Comparison of ENCODE assay signal across 29 cellular contexts in genomic region chr3:24472358-24472757, GRCh38. TPM values are rescaled to one million over a fixed set of nuclear protein-coding genes. Genes with fewer than 3 reads are reported as not detected.
A peak's percentile ranks its signal among the peaks of the same experiment; 100 is the strongest.
DNase-seq lines count a peak whose midpoint lies in the region; TF ChIP-seq lines count a peak whose summit lies in the region.
"Had no signal": no experiment of that assay in that cellular context is flagged by ENCODE, and none has a peak within 500 bp of the region (broad histone marks: within the 10 kb centered on the region; RNA-seq: fewer than 3 reads in every experiment).

No MANE protein-coding gene starts in this region.

- H4K20me1 ChIP-seq in mammary epithelial cell (ENCODE audit: insufficient read depth, low read length) (no peaks in the 10 kb centered on the region), smooth muscle cell (ENCODE audit: low read depth) (peaks cover 7% of the 10 kb centered on the region)

- CTCF ChIA-PET in mammary epithelial cell (lab: Charles Lee; ENCODE audit: low non-redundant PET): no interaction called here

- H3F3A ChIP-seq in smooth muscle cell (ENCODE audit: low read depth): no peaks in the 10 kb centered on the region

- no peak overlapping the region for H3K27ac ChIP-seq in mammary epithelial cell (ENCODE audit: insufficient read depth, low read depth, low read length)
- peak overlapping the region; percentile 36 for H3K27ac ChIP-seq in smooth muscle cell (ENCODE audit: low read depth)
- H3K27ac ChIP-seq: C4-2B, cardiac muscle cell, PC-9, upper lobe of right lung had no signal

- BruUV-seq in mammary epithelial cell (replicated peaks; lab: Mats Ljungman, UMichigan): no TSS peak

- H3K4me3 ChIP-seq in mammary epithelial cell (replicated peaks in 1 of 3; ENCODE audit: insufficient read depth in 1 of 3, low read depth in 2 of 3, low read length in 3 of 3) (no peak overlapping the region), smooth muscle cell (no peak overlapping the region)
- H3K4me3 ChIP-seq: cardiac muscle cell, PC-9, upper lobe of right lung had no signal

- WGBS in mammary epithelial cell (ENCODE audit: low coverage, missing lambda C conversion rate): 9% methylated on average over 1 of the region's 1 CpG
- WGBS in smooth muscle cell (ENCODE audit: low lambda C conversion rate): 81% methylated on average over 1 of the region's 1 CpG

- H3K79me2 ChIP-seq in mammary epithelial cell (ENCODE audit: insufficient read depth, low read length) (no peaks in the 10 kb centered on the region), smooth muscle cell (ENCODE audit: low read depth) (peaks cover 7% of the 10 kb centered on the region)

- intact Hi-C loops in mammary epithelial cell (cut with micrococcal nuclease): no loop called here

- H3K9me3 ChIP-seq in mammary epithelial cell (replicated peaks; ENCODE audit: insufficient read depth, low read length): no peaks in the 10 kb centered on the region
- H3K9me3 ChIP-seq in smooth muscle cell (replicated peaks; ENCODE audit: low read depth): no peaks in the 10 kb centered on the region
- H3K9me3 ChIP-seq: upper lobe of right lung had no signal

- H3K4me1 ChIP-seq in mammary epithelial cell (ENCODE audit: insufficient read depth, low read length) (peaks cover 21% of the 10 kb centered on the region), smooth muscle cell (ENCODE audit: low read depth) (peaks cover 11% of the 10 kb centered on the region)
- H3K4me1 ChIP-seq: upper lobe of right lung had no signal

- H3K36me3 ChIP-seq in mammary epithelial cell (ENCODE audit: insufficient read depth, low read length): no peaks in the 10 kb centered on the region
- H3K36me3 ChIP-seq in smooth muscle cell (ENCODE audit: low read depth): no peaks in the 10 kb centered on the region
- H3K36me3 ChIP-seq: cardiac muscle cell, upper lobe of right lung had no signal

- DNase-seq in M059J (ENCODE audit: low read depth) (peak; percentile 78), mammary epithelial cell (peak; percentile 97), iris pigment epithelial cell (ENCODE audit: low read depth) (peak; percentile 43), smooth muscle cell (lab: John Stamatoyannopoulos, UW; ENCODE audit: unreplicated experiment) (no peak), HuH-7.5 (ENCODE audit: low spot score) (no peak)
- no peak for DNase-seq in activated naive CD4-positive, alpha-beta T cell (lab: John Stamatoyannopoulos, UW)
- DNase-seq in stimulated activated CD4-positive, alpha-beta T cell treated with anti-CD3 and anti-CD28 coated beads, Interleukin-4, amount 100 ng/mL, for 4 hours: no peak
- DNase-seq: activated CD4-positive, alpha-beta T cell treated with anti-CD3 and anti-CD28 coated beads for 4 hours; activated CD8-positive, alpha-beta memory T cell treated with anti-CD3 and anti-CD28 coated beads for 24 hours; activated T-cell treated with anti-CD3 and anti-CD28 coated beads for 4 hours; COR-L47; DMS53; GDM1; head of caudate nucleus; KBM-7; MM.1S; NCI-H1417; NCI-H2029; NCI-H526; nephron progenitor cell; NK-92 treated with Interleukin-12 subunit alpha and Interleukin-12 subunit beta, amount 100 ng/mL, for 24 hours; SHP77 treated with DMSO at 0.1 percent for 48 hours; stimulated activated naive B cell treated with anti-CD40 and anti-IgM and Interleukin-4, amounts not matched to agents 10 μg/mL and 1 μg/mL and 100 μg/mL, for 72 hours; upper lobe of right lung had no signal

- H3K9ac ChIP-seq in mammary epithelial cell (ENCODE audit: insufficient read depth, low read length) (no peak overlapping the region), smooth muscle cell (ENCODE audit: low read depth) (no peak overlapping the region)

- TF ChIP-seq CTCF in mammary epithelial cell (conservative IDR thresholded peaks at IDR 0.05 in 1 of 2, IDR thresholded peaks at IDR 0.05 in 1 of 2; ENCODE audit: extremely low read depth in 1 of 2, insufficient read depth in 1 of 2, low read depth in 1 of 2, low read length in 2 of 2) (no peak), smooth muscle cell (IDR thresholded peaks at IDR 0.05; ENCODE audit: borderline replicate concordance, insufficient read depth, poor library complexity, severe bottlenecking) (no peak)

- H3K27me3 ChIP-seq in mammary epithelial cell (ENCODE audit: insufficient read depth, low read length) (no peaks in the 10 kb centered on the region), smooth muscle cell (ENCODE audit: low read depth) (no peaks in the 10 kb centered on the region)
- H3K27me3 ChIP-seq: cardiac muscle cell, upper lobe of right lung had no signal

- in situ Hi-C loops in mammary epithelial cell (cut with MboI; ENCODE audit: low sequenced_read_pairs in 2 of 2): no loop called here

- H2AFZ ChIP-seq in mammary epithelial cell (ENCODE audit: low read depth, low read length) (no peak overlapping the region), smooth muscle cell (ENCODE audit: low read depth) (no peak overlapping the region)
- H2AFZ ChIP-seq: PC-9 had no signal

- dilution Hi-C loops in mammary epithelial cell (cut with HindIII; ENCODE audit: low sequenced_read_pairs): no loop called here

- peak overlapping the region; percentile 27 for H3K4me2 ChIP-seq in mammary epithelial cell (ENCODE audit: insufficient read depth, low read depth, low read length)
- no peak overlapping the region for H3K4me2 ChIP-seq in smooth muscle cell
- H3K4me2 ChIP-seq: PC-9 had no signal

RNA-seq across cellular contexts. Expression of gene THRB, which starts 22.3 kb away (rescaled TPM):
- 1.3 and 2.0 TPM in 2 replicates for total RNA-seq in M059J (2014; rRNA removed; shearing (Covaris generic))
- total RNA-seq in mammary epithelial cell (10 to 100 TPM; 13.1 to 16.3 TPM), smooth muscle cell (14.3 and 43.8 TPM in 2 replicates)
- polyA plus RNA-seq in mammary epithelial cell (4.0 TPM), smooth muscle cell (5.6 and 11.2 TPM in 2 replicates)
- polyA minus RNA-seq in mammary epithelial cell: 4.0 TPM
- total RNA-seq: activated naive CD4-positive, alpha-beta T cell treated with anti-CD3 and anti-CD28 coated beads, Interleukin-2, amount 50 U/mL, for 72 hours; endothelial cell of umbilical vein had no signal

Comparison
In these comparisons a context has a peak if more than half of its experiments do, and no peak if none do; other contexts are left out.
1. DNase-seq: peak in M059J (single experiment), mammary epithelial cell (single experiment) and iris pigment epithelial cell (single experiment); none in smooth muscle cell (single experiment), activated naive CD4-positive, alpha-beta T cell (0 of 4), HuH-7.5 (single experiment) and stimulated activated CD4-positive, alpha-beta T cell treated with anti-CD3 and anti-CD28 coated beads, Interleukin-4, amount 100 ng/mL, for 4 hours (0 of 2).